Comparison of ENCODE assay signal across 1 cellular context in genomic region chr12:103803847-103804246, GRCh38.
TF ChIP-seq lines count a peak whose summit lies in the region.

No MANE protein-coding gene starts in this region.

TF ChIP-seq in A549, 52 proteins besides CTCF, POLR2A, EP300 and RAD21 (continued from another document):
- TF ChIP-seq REST (IDR thresholded peaks at IDR 0.05) (no peak), BHLHE40 (IDR thresholded peaks at IDR 0.05; ENCODE audit: low read depth, low read length) (no peak), HDAC2 (IDR thresholded peaks at IDR 0.05) (0 out of 2 replicates have a peak, but pooled peaks have one; percentile 32), MAZ (IDR thresholded peaks at IDR 0.05; ENCODE audit: borderline replicate concordance, low read depth, low read length) (no peak), ZFP36 (IDR thresholded peaks at IDR 0.05; ENCODE audit: borderline replicate concordance, partially characterized antibody) (no peak), TP53 (CRISPR knock-in tag; IDR thresholded peaks at IDR 0.05) (no peak), MAX (IDR thresholded peaks at IDR 0.05) (no peak), CEBPB (IDR thresholded peaks at IDR 0.05) (no peak), HOXB13 (CRISPR knock-in tag; IDR thresholded peaks at IDR 0.05; ENCODE audit: low read depth) (no peak)
